ENCODE assay signal across 2 cellular contexts in the genomic region with DNA sequence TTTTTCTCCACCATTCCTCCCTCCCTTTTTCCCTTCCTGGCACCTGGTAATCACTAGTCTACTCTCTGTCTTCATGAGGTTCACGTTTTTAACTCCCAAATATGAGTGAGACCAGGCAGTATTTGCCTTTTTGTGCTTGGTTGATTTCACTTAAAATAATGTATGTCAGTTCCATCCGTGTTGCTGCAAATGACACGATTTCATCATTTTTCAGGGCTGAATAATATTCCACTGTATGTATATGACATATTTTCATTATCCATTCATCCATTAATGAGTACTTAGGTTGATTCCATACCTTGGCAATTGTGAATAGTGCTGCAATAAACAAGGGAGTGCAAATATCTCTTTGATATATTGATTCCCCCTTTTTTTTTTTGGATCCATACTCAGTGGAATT.
TF ChIP-seq lines count a peak whose summit lies in the region.

No MANE protein-coding gene starts in this region.

TF ChIP-seq in K562, 482 proteins besides CTCF, POLR2A, EP300 and RAD21:
- TF ChIP-seq RBM25 (IDR thresholded peaks at IDR 0.05; ENCODE audit: low read depth, low read length, severe bottlenecking) (peak; percentile 71), ZBTB43 (CRISPR knock-in tag; IDR thresholded peaks at IDR 0.05) (no peak), ZNF146 (CRISPR knock-in tag; IDR thresholded peaks at IDR 0.05; ENCODE audit: unreplicated experiment) (peak; percentile 85)

TF ChIP-seq in H1, 55 proteins besides CTCF, POLR2A, EP300 and RAD21:
- TF ChIP-seq, protein P1, sequence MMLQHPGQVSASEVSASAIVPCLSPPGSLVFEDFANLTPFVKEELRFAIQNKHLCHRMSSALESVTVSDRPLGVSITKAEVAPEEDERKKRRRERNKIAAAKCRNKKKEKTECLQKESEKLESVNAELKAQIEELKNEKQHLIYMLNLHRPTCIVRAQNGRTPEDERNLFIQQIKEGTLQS (IDR thresholded peaks at IDR 0.05; ENCODE audit: insufficient read depth, low read depth, low read length) = no peak
- no peak for TF ChIP-seq RFX5 (IDR thresholded peaks at IDR 0.05; ENCODE audit: borderline replicate concordance, low read depth, low read length)
- TF ChIP-seq KDM5A (IDR thresholded peaks at IDR 0.05; ENCODE audit: low read length) = no peak
- TF ChIP-seq KDM1A (IDR thresholded peaks at IDR 0.05; ENCODE audit: borderline replicate concordance, low read length) = 0 out of 2 replicates have a peak, but pooled peaks have one; percentile 48
TF ChIP-seq in H1: peak in this region for 1.
